ENCODE assay signal across 18 cellular contexts in the genomic region with DNA sequence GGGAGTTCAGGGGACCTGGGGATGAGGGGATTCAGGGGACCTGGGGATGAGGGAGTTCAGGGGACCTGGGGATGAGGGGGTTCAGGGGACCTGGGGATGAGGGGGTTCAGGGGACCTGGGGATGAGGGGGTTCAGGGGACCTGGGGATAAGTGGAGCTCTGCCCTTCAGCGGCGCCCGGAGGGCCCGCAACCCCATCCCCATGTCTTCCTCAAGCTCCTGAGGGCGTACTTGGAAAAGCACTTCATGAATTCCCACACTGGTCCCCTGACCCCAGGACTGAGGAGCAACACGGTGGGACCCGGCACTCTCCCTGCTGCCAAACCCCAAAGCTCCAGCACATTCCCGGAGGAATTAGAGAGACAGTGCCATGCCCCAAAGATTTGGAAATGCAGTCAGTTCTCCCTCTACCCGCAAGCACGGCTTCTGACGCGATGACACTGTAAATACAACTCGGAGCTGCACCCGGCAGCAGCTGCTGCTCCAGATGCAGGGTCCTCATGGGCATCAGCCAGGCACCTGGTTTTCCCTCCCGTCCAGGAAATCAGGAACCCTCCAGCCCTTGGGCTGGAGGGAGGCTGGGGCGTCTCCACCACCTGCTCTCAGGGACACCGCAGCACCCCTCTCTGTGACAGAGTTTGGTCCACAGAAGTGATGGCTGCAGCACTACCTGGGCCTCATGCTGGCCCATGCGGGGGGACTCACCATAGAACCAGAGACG. TPM values are rescaled to one million over a fixed set of nuclear protein-coding genes. Genes with fewer than 3 reads are reported as not detected.
DNase-seq lines count a peak whose midpoint lies in the region; ATAC-seq and TF ChIP-seq lines count a peak whose summit lies in the region.
"Had no signal": no experiment of that assay in that cellular context is flagged by ENCODE, and none has a peak within 500 bp of the region (broad histone marks: within the 10 kb centered on the region; RNA-seq: fewer than 3 reads in every experiment).

No MANE protein-coding gene starts in this region.

- H3K36me3 ChIP-seq in Peyer's patch, result no peaks in the 10 kb centered on the region

- no peaks in the 10 kb centered on the region for H3K4me1 Mint-ChIP-seq in osteocyte (ENCODE audit: unreplicated experiment)
- H3K4me1 Mint-ChIP-seq: CD4-positive, CD25-positive, alpha-beta regulatory T cell had no signal

- H3K27me3 Mint-ChIP-seq in osteocyte (ENCODE audit: unreplicated experiment), result peaks cover 19% of the 10 kb centered on the region

- H3K4me3 ChIP-seq in Peyer's patch, result no peak overlapping the region
- H3K4me3 ChIP-seq: PC-9 had no signal

- no peaks in the 10 kb centered on the region for H3K9me3 ChIP-seq in Peyer's patch

- no peak for TF ChIP-seq POLR2A in Peyer's patch (IDR thresholded peaks at IDR 0.05)

- TF ChIP-seq CTCF in GM10266 (IDR thresholded peaks at IDR 0.05; ENCODE audit: control insufficient read depth, insufficient read depth, low read depth, missing control alignments) (no peak), Peyer's patch (IDR thresholded peaks at IDR 0.05) (no peak), osteocyte (IDR thresholded peaks at IDR 0.05) (no peak)

- H3K27me3 ChIP-seq in Peyer's patch, result no peaks in the 10 kb centered on the region

- H3K27ac Mint-ChIP-seq in osteocyte (ENCODE audit: unreplicated experiment), result no peak overlapping the region
- H3K27ac Mint-ChIP-seq: CD4-positive, CD25-positive, alpha-beta regulatory T cell had no signal

- no peaks in the 10 kb centered on the region for H3K4me1 ChIP-seq in Peyer's patch

- peak; percentile 16 for DNase-seq in activated CD4-positive, CD25-positive, alpha-beta regulatory T cell treated with anti-CD3 and anti-CD28 coated beads, Interleukin-2, amount 50 U/mL, for 72 hours
- no peak for DNase-seq in activated CD4-positive, CD25-positive, alpha-beta regulatory T cell (lab: John Stamatoyannopoulos, UW)
- DNase-seq in GM10266 (ENCODE audit: extremely low spot score) (peak; percentile 4), Peyer's patch (peak in 2 of 3 donors; percentile 20 to 34), osteocyte (ENCODE audit: extremely low spot score, unreplicated experiment) (peak; percentile 80), anterior cingulate cortex (lab: John Stamatoyannopoulos, UW) (no peak)
- DNase-seq: ACHN; CD4-positive, CD25-positive, alpha-beta regulatory T cell; DMS79; HCEC 1CT; IMR-90; NCI-H1417 treated with DMSO at 0.1 percent for 48 hours; NCI-H2081 treated with DMSO at 0.1 percent for 48 hours; NCI-H226; PC-9 had no signal

- ATAC-seq in GM21423 (IDR thresholded peaks at IDR 0.05; ENCODE audit: unreplicated experiment) (no peak), GM19395 (IDR thresholded peaks at IDR 0.05; ENCODE audit: unreplicated experiment) (no peak)

- no peaks in the 10 kb centered on the region for H3K9me3 Mint-ChIP-seq in osteocyte (ENCODE audit: unreplicated experiment)
- H3K9me3 Mint-ChIP-seq: CD4-positive, CD25-positive, alpha-beta regulatory T cell had no signal

- H3K4me3 Mint-ChIP-seq in osteocyte (ENCODE audit: unreplicated experiment), result no peak overlapping the region
- H3K4me3 Mint-ChIP-seq: CD4-positive, CD25-positive, alpha-beta regulatory T cell had no signal

- H3K36me3 Mint-ChIP-seq in osteocyte (ENCODE audit: unreplicated experiment), result no peaks in the 10 kb centered on the region
- H3K36me3 Mint-ChIP-seq: CD4-positive, CD25-positive, alpha-beta regulatory T cell had no signal

- H3K27ac ChIP-seq in Peyer's patch, result no peak overlapping the region
- H3K27ac ChIP-seq: PC-9 had no signal

RNA-seq across cellular contexts. Expression of gene C14orf180, which starts 32.8 kb away (rescaled TPM):
- total RNA-seq in Peyer's patch (under 1 TPM in 1 of 4 donors, not detected in 3; 0.70 TPM), osteocyte (not detected in 2 replicates)
- total RNA-seq: CD4-positive, CD25-positive, alpha-beta regulatory T cell; G401; IMR-90; PC-9 had no signal

RNA-seq across cellular contexts. Expression of gene TMEM179, which starts 57.8 kb away (rescaled TPM):
- total RNA-seq in Peyer's patch, result 1 to 10 TPM in 2 of 4 donors, under 1 TPM in 1, not detected in 1; 0.54 to 3.1 (median 1.7) TPM
- total RNA-seq in osteocyte, result not detected in 2 replicates
- total RNA-seq: CD4-positive, CD25-positive, alpha-beta regulatory T cell; G401; IMR-90; PC-9 had no signal

Comparison
In these comparisons a context has a peak if more than half of its experiments do, and no peak if none do; other contexts are left out.
1. DNase-seq: peak in activated CD4-positive, CD25-positive, alpha-beta regulatory T cell treated with anti-CD3 and anti-CD28 coated beads, Interleukin-2, amount 50 U/mL, for 72 hours (single experiment), GM10266 (single experiment), Peyer's patch (2 of 3) and osteocyte (single experiment); none in activated CD4-positive, CD25-positive, alpha-beta regulatory T cell (0 of 4) and anterior cingulate cortex (0 of 58).